8 cellular contexts compared by ENCODE assay signal in genomic region chr19:49766938-49767315, GRCh38. TPM values are rescaled to one million over a fixed set of nuclear protein-coding genes. Genes with fewer than 3 reads are reported as not detected.
DNase-seq lines count a peak whose midpoint lies in the region; ATAC-seq, FAIRE-seq and TF ChIP-seq lines count a peak whose summit lies in the region.

Gene AP2A1, plus strand, starts transcription at chr19:49767001. Its CDS starts 133 bp downstream, at chr19:49767134.

- peak within 1 kb of the TSS; percentile 91 to 92 for H3K27ac Mint-ChIP-seq in natural killer cell treated with Interleukin-12 subunit alpha and Interleukin-12 subunit beta and Interleukin-15 and Interleukin-18, amount 100 ng/mL, for 72 hours

- TF ChIP-seq POLR2A in GM15510 (IDR thresholded peaks at IDR 0.05; ENCODE audit: borderline replicate concordance, extremely low read depth, insufficient read length) (peak; percentile 66), endothelial cell of umbilical vein (IDR thresholded peaks at IDR 0.05; ENCODE audit: low read depth, low read length) (peak; percentile 45)

- H3K9me3 ChIP-seq in PC-9 (ENCODE audit: insufficient read depth, low read depth) (no peaks in the 10 kb centered on the region), endothelial cell of umbilical vein (replicated peaks; ENCODE audit: control insufficient read depth, insufficient read depth, low read length) (no peaks in the 10 kb centered on the region)

- H3K9ac ChIP-seq in endothelial cell of umbilical vein (replicated peaks; ENCODE audit: extremely low read depth, insufficient read depth, low read length): peak within 1 kb of the TSS; percentile 93

- peaks cover 43 to 45% of the 10 kb centered on the region in 2 donors for H3K4me1 Mint-ChIP-seq in natural killer cell treated with Interleukin-12 subunit alpha and Interleukin-12 subunit beta and Interleukin-15 and Interleukin-18, amount 100 ng/mL, for 72 hours (ENCODE audit: low read depth in 2 of 2)

- CTCF ChIA-PET in PC-9 (lab: Charles Lee): interaction anchor here (0.5 to 1.2 kb wide), 4 partner anchors 46 to 425 kb away, joined by 3 to 18 read pairs (median 5); partner anchors contain the start of gene FUZ
- CTCF ChIA-PET in endothelial cell of umbilical vein (lab: Charles Lee): interaction anchor here (0.9 to 1.0 kb wide), 3 partner anchors 12 to 49 kb away, joined by 3 to 4 read pairs (median 3); no protein-coding TSS in a partner anchor

- H3K36me3 Mint-ChIP-seq in natural killer cell treated with Interleukin-12 subunit alpha and Interleukin-12 subunit beta and Interleukin-15 and Interleukin-18, amount 100 ng/mL, for 72 hours: no peaks in the 10 kb centered on the region

- peak within 1 kb of the TSS; percentile 90 for H3K4me3 Mint-ChIP-seq in natural killer cell treated with Interleukin-12 subunit alpha and Interleukin-12 subunit beta and Interleukin-15 and Interleukin-18, amount 100 ng/mL, for 72 hours

- peak within 1 kb of the TSS; percentile 96 for H3K4me3 ChIP-seq in PC-9
- H3K4me3 ChIP-seq in endothelial cell of umbilical vein (replicated peaks in 1 of 3; ENCODE audit: insufficient read depth in 1 of 3, low read depth in 1 of 3, low read length in 3 of 3): peak within 1 kb of the TSS; percentile 94 to 99 (median 97)

- ATAC-seq in natural killer cell treated with Interleukin-12 subunit alpha and Interleukin-12 subunit beta and Interleukin-15 and Interleukin-18, amount 100 ng/mL, for 72 hours: no peak
- ATAC-seq in GM21526 (IDR thresholded peaks at IDR 0.05; ENCODE audit: low FRiP score, unreplicated experiment): no peak

- no peak for FAIRE-seq in endothelial cell of umbilical vein (lab: Jason Lieb, UNC)

- H3K9me2 ChIP-seq in PC-9 (ENCODE audit: insufficient read depth): no peaks in the 10 kb centered on the region

- dilution Hi-C loops in endothelial cell of umbilical vein (cut with MboI; ENCODE audit: extremely low pct_ligation_motif_present, low sequenced_read_pairs): no loop called here

- no peaks in the 10 kb centered on the region for H3K9me1 ChIP-seq in endothelial cell of umbilical vein (replicated peaks; ENCODE audit: control insufficient read depth, extremely low read depth, insufficient read depth, low read length)

- H3K27me3 ChIP-seq in PC-9 (ENCODE audit: insufficient read depth, low read depth) (no peaks in the 10 kb centered on the region), endothelial cell of umbilical vein (ENCODE audit: control insufficient read depth in 2 of 2, insufficient read depth in 2 of 2, low read length in 2 of 2) (no peaks in the 10 kb centered on the region)

- no peak for TF ChIP-seq CTCF in PC-9 (conservative IDR thresholded peaks at IDR 0.05)
- TF ChIP-seq CTCF in endothelial cell of umbilical vein (IDR thresholded peaks at IDR 0.05; ENCODE audit: extremely low read depth in 1 of 2, insufficient read depth in 1 of 2, low read depth in 1 of 2, low read length in 2 of 2): no peak

- 0 out of 2 replicates have a peak, but pooled peaks cover 5% of the 10 kb centered on the region for H4K20me1 ChIP-seq in PC-9 (ENCODE audit: insufficient read depth)
- no peaks in the 10 kb centered on the region for H4K20me1 ChIP-seq in endothelial cell of umbilical vein (replicated peaks; ENCODE audit: control insufficient read depth, extremely low read depth, insufficient read depth, low read length)

- H3K79me2 ChIP-seq in PC-9 (ENCODE audit: low read depth) (peaks cover 30% of the 10 kb centered on the region), endothelial cell of umbilical vein (ENCODE audit: control insufficient read depth, insufficient read depth, low read length) (peaks cover 36% of the 10 kb centered on the region)

- H2AFZ ChIP-seq in PC-9 (peak within 1 kb of the TSS; percentile 90), endothelial cell of umbilical vein (ENCODE audit: low read depth, low read length) (peak within 1 kb of the TSS; percentile 83)

- peaks cover 13% of the 10 kb centered on the region for H3F3A ChIP-seq in PC-9 (ENCODE audit: insufficient read depth, low read depth)

- intact Hi-C loops in PC-9 (cut with micrococcal nuclease; ENCODE audit: unreplicated experiment) (loop anchor here (1.0 to 5.0 kb wide), 3 partner anchors 46 to 110 kb away; partner anchors contain the start of genes AKT1S1, FUZ, PRMT1 and TBC1D17), endothelial cell of umbilical vein (cut with micrococcal nuclease) (loop anchor here (1.0 to 2.0 kb wide), 9 partner anchors 42 to 127 kb away; partner anchors contain the start of genes AKT1S1, CPT1C, FUZ and PNKP)

- no TSS peak for BruUV-seq in PC-9 (replicated peaks; lab: Mats Ljungman, UMichigan)
- no TSS peak for BruUV-seq in endothelial cell of umbilical vein (replicated peaks; lab: Mats Ljungman, UMichigan)

- H3K4me2 ChIP-seq in PC-9 (peak within 1 kb of the TSS; percentile 90), endothelial cell of umbilical vein (ENCODE audit: insufficient read depth, low read length) (peak within 1 kb of the TSS; percentile 93)

- H3K36me3 ChIP-seq in PC-9 (ENCODE audit: low read depth) (no peaks in the 10 kb centered on the region), endothelial cell of umbilical vein (ENCODE audit: control insufficient read depth in 2 of 2, extremely low read depth in 1 of 2, insufficient read depth in 2 of 2, low read length in 2 of 2) (no peaks in the 10 kb centered on the region)

- H3K9me3 Mint-ChIP-seq in natural killer cell treated with Interleukin-12 subunit alpha and Interleukin-12 subunit beta and Interleukin-15 and Interleukin-18, amount 100 ng/mL, for 72 hours: no peaks in the 10 kb centered on the region

- H3K27me3 Mint-ChIP-seq in natural killer cell treated with Interleukin-12 subunit alpha and Interleukin-12 subunit beta and Interleukin-15 and Interleukin-18, amount 100 ng/mL, for 72 hours: no peaks in the 10 kb centered on the region

- H3K4me1 ChIP-seq in PC-9 (replicated peaks; ENCODE audit: insufficient read depth) (peaks cover 17% of the 10 kb centered on the region), endothelial cell of umbilical vein (ENCODE audit: control insufficient read depth, extremely low read depth, insufficient read depth, low read length) (peaks cover 12% of the 10 kb centered on the region)

- peak within 1 kb of the TSS; percentile 88 for H3K27ac ChIP-seq in PC-9
- H3K27ac ChIP-seq in endothelial cell of umbilical vein (ENCODE audit: insufficient read depth, low read depth, low read length): peak within 1 kb of the TSS; percentile 62

- DNase-seq in PC-9 (no peak), endothelial cell of umbilical vein (ENCODE audit: low read depth, low spot score) (no peak), AG08395 (ENCODE audit: low spot score) (no peak)
- no peak for DNase-seq in natural killer cell treated with Interleukin-12 subunit alpha and Interleukin-12 subunit beta and Interleukin-15 and Interleukin-18, amount 100 ng/mL, for 72 hours (ENCODE audit: low spot score)
- no peak for DNase-seq in stimulated activated CD4-positive, alpha-beta T cell treated with anti-CD3 and anti-CD28 coated beads, Interleukin-15, amount 100 ng/mL, for 24 hours
- DNase-seq in stimulated activated CD4-positive, alpha-beta T cell treated with anti-CD3 and anti-CD28 coated beads, Interleukin-4, amount 100 ng/mL, for 24 hours: no peak

- POLR2A ChIA-PET in PC-9 (lab: Charles Lee; ENCODE audit: unreplicated experiment) (interaction anchor here (0.6 to 1.6 kb wide), 11 partner anchors 26 to 1494 kb away, joined by 3 to 16 read pairs (median 7); partner anchors contain the start of genes PTOV1 and RRAS), endothelial cell of umbilical vein (lab: Charles Lee) (interaction anchor here (0.6 to 1.1 kb wide), 3 partner anchors 33 to 127 kb away, joined by 3 to 5 read pairs (median 3); partner anchors contain the start of gene RRAS)

TF ChIP-seq in endothelial cell of umbilical vein, 7 proteins besides CTCF, POLR2A, EP300 and RAD21:
- TF ChIP-seq EZH2 (IDR thresholded peaks at IDR 0.05; ENCODE audit: borderline replicate concordance, low read depth, low read length, severe bottlenecking): no peak
- peak; percentile 44 for TF ChIP-seq POLR2AphosphoS5 (IDR thresholded peaks at IDR 0.05; ENCODE audit: insufficient read depth, low read depth, low read length)
TF ChIP-seq in endothelial cell of umbilical vein: peak in this region for 1.

RNA-seq across cellular contexts. Expression of gene AP2A1, which starts in this region (rescaled TPM):
- 91.8 and 95.1 TPM in 2 replicates for total RNA-seq in PC-9 (2021)
- 108 TPM in 2 replicates for total RNA-seq in endothelial cell of umbilical vein
- polyA plus RNA-seq in endothelial cell of umbilical vein: 113 and 114 TPM in 2 replicates
- 80.4 and 101 TPM in 2 replicates for polyA plus RNA-seq in endothelial cell of umbilical vein (2011; cell fraction: cytosol; rRNA removed)
- 97.8 TPM in 2 replicates for polyA plus RNA-seq in endothelial cell of umbilical vein (2011; cell fraction: nucleus; rRNA removed)
- 75.0 and 114 TPM in 2 replicates for polyA plus RNA-seq in endothelial cell of umbilical vein (2012)
- 104 and 122 TPM in 2 replicates for polyA minus RNA-seq in endothelial cell of umbilical vein
- polyA minus RNA-seq in endothelial cell of umbilical vein (2011; cell fraction: cytosol; rRNA and poly(A)+ RNA removed): 80.2 TPM
- polyA minus RNA-seq in endothelial cell of umbilical vein (2011; cell fraction: nucleus; rRNA and poly(A)+ RNA removed): 45.7 and 60.4 TPM in 2 replicates
- 100 to 1,000 TPM; 131 to 142 TPM for total RNA-seq in natural killer cell treated with Interleukin-12 subunit alpha and Interleukin-12 subunit beta and Interleukin-15 and Interleukin-18, amount 100 ng/mL, for 72 hours
